In the genomic region with DNA sequence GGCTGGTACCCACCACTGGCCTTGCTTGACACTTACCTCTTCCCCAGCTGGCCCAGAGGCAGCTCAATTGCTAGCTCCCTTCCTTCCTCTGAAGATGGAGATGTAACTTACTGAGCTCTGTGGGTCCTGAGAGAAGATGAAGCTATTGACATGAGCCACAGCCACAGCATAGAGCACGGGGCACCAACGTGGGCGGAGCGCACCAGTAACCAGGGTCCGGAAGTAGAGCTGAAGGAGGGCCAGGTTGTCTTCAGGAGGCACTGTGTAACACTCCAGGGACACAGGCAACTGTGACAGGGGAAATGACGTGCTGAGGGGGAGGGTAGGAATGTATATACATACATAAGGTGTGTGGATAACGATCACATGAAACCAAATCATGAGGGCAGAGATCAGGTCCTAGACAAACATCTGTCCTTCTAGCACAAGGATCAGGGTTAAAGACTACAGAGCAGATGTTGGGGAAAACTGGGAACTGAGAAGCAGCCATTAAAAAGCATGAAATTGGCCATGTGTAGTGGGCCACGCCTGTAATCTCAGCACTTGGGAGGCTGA, we compare ENCODE assay signal across 24 cellular contexts. TPM values are rescaled to one million over a fixed set of nuclear protein-coding genes. Genes with fewer than 3 reads are reported as not detected.
"Had no signal": no experiment of that assay in that cellular context is flagged by ENCODE, and none has a peak within 500 bp of the region (broad histone marks: within the 10 kb centered on the region; RNA-seq: fewer than 3 reads in every experiment).

No MANE protein-coding gene starts in this region.

- H3K9ac ChIP-seq: KMS-11 had no signal

- H3K4me1 ChIP-seq: SJCRH30 had no signal

- H3K27me3 ChIP-seq: SJCRH30 had no signal

- H3K9me3 ChIP-seq: SJCRH30 had no signal

- H3K27ac ChIP-seq: KMS-11, SJCRH30 had no signal

- DNase-seq: IMR-90, Kasumi-1, MM.1S, NCI-H1092 treated with DMSO at 0.1 percent for 48 hours, NCI-H1436, NCI-H187, NCI-H2029, NCI-H2081 treated with DMSO at 0.1 percent for 48 hours, NCI-H226, NCI-H446, NCI-H510A, NCI-H524 treated with DMSO at 0.1 percent for 48 hours, NCI-H69, NCI-H774, PC-3, SHP77 treated with DMSO at 0.1 percent for 48 hours, SJCRH30, T-helper 1 cell had no signal

- ATAC-seq: Panc1, PC-3, Right ventricle myocardium inferior, SK-N-SH treated with all-trans-retinoic acid at 6 μM for 48 hours had no signal

- H3K4me3 ChIP-seq: SJCRH30 had no signal

- H3K36me3 ChIP-seq: SJCRH30 had no signal

- H3K4me2 ChIP-seq: KMS-11 had no signal

RNA-seq across cellular contexts. Expression of a gene that starts 4.3 kb away (rescaled TPM):
- total RNA-seq: M059J had no signal

RNA-seq across cellular contexts. Expression of a gene that starts 24.3 kb away (rescaled TPM):
- total RNA-seq: OCI-LY7 had no signal
